Comparison of ENCODE assay signal across 22 cellular contexts in the genomic region with DNA sequence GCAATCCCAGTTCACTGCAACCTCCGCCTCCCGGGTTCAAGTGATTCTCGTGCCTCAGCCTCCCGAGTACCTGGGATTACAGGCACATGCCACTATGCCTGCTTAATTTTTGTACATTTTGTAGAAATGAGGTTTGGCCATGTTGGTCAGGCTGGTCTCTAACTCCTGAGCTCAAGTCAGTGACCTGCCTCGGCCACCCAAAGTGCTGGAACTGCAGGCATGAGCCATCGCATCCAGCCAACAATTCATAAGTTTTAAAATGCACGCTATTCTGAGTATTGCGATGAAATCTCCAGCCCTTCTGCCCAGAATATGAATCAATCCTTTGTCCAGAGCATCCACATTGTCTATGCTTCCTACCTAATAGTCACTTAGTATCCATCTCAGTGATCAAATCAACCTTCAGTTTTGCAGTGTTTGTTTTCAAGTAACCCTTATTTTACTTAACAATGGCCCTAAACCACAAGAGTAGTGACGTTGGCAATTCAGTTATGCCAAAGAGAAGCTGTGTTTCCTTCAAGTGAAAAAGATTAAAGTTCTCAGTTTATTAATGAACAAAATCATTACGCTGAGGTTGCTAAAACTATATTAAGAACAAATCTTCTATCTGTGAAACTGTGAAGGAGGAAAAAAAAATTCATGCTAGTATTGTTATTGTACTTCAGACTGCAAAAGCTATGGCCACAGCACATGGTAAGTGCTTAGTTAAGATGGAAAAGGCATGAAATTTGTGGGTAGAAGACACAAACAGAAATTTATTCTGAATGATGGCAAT. TPM values are rescaled to one million over a fixed set of nuclear protein-coding genes. Genes with fewer than 3 reads are reported as not detected.
DNase-seq lines count a peak whose midpoint lies in the region; ATAC-seq, FAIRE-seq and TF ChIP-seq lines count a peak whose summit lies in the region.
"Had no signal": no experiment of that assay in that cellular context is flagged by ENCODE, and none has a peak within 500 bp of the region (broad histone marks: within the 10 kb centered on the region; RNA-seq: fewer than 3 reads in every experiment).

No MANE protein-coding gene starts in this region.

- no peak for TF ChIP-seq EP300 in K562 (IDR thresholded peaks at IDR 0.05; ENCODE audit: low read length)

- DNase-seq in CD14-positive monocyte (ENCODE audit: low spot score) (no peak), IMR-90 (no peak), K562 (ENCODE audit: extremely low read depth in 1 of 4, low spot score in 3 of 4) (no peak), mesenchymal stem cell (no peak), prostate gland (ENCODE audit: low spot score) (no peak), GM20000 (ENCODE audit: low spot score) (no peak)
- no peak for DNase-seq in stimulated activated naive B cell treated with anti-CD40 and anti-IgM and Interleukin-4, amounts not matched to agents 10 μg/mL and 1 μg/mL and 100 μg/mL, for 72 hours
- DNase-seq: ACHN; CD8-positive, alpha-beta T cell; DMS153; KBM-7; NCI-H1092 treated with DMSO at 0.1 percent for 48 hours; NCI-H1436 treated with DMSO at 0.1 percent for 48 hours; NCI-H2029; NCI-H226; NCI-H510A treated with DMSO at 0.1 percent for 48 hours; NCI-H774; Peyer's patch; SJCRH30 had no signal

- H3K27me3 Mint-ChIP-seq in CD14-positive monocyte (ENCODE audit: low read depth in 3 of 3), result no peaks in the 10 kb centered on the region
- H3K27me3 Mint-ChIP-seq in stimulated activated naive B cell treated with anti-CD40 and anti-IgM and Interleukin-4, amounts not matched to agents 10 μg/mL and 1 μg/mL and 100 μg/mL, for 72 hours, result no peaks in the 10 kb centered on the region

- no peak overlapping the region for H3K4me3 ChIP-seq in IMR-90 (ENCODE audit: insufficient read depth, low read depth, low read length)
- no peak overlapping the region for H3K4me3 ChIP-seq in K562
- H3K4me3 ChIP-seq in mesenchymal stem cell (ENCODE audit: insufficient read depth in 1 of 2, low read depth in 1 of 2, low read length in 2 of 2), result no peak overlapping the region
- H3K4me3 ChIP-seq in prostate gland, result no peak overlapping the region
- H3K4me3 ChIP-seq: BLaER1 treated with 17β-estradiol and CSF1 and Interleukin-3, amounts not matched to agents 10 nM and 100 nM; Peyer's patch; SJCRH30 had no signal

- no peaks in the 10 kb centered on the region for H3K79me2 ChIP-seq in K562 (ENCODE audit: control insufficient read depth, insufficient read depth, low read length)

- no peak overlapping the region for H3K23ac ChIP-seq in IMR-90 (ENCODE audit: low read depth, low read length)
- no peak overlapping the region for H3K23ac ChIP-seq in mesenchymal stem cell (ENCODE audit: low read length in 2 of 2)

- TF ChIP-seq POLR2A in IMR-90 (IDR thresholded peaks at IDR 0.05; ENCODE audit: low read depth, low read length), result no peak
- no peak for TF ChIP-seq POLR2A in K562 (conservative IDR thresholded peaks at IDR 0.05)
- no peak for TF ChIP-seq POLR2A in prostate gland (IDR thresholded peaks at IDR 0.05)

- H2AK5ac ChIP-seq in IMR-90 (ENCODE audit: low read depth, low read length) (no peak overlapping the region), mesenchymal stem cell (ENCODE audit: low read length, severe bottlenecking) (no peak overlapping the region)

- H3K4ac ChIP-seq in IMR-90 (ENCODE audit: low read depth, low read length), result no peak overlapping the region
- H3K4ac ChIP-seq in mesenchymal stem cell (ENCODE audit: low read depth in 1 of 2, low read length in 2 of 2), result no peak overlapping the region

- H3K18ac ChIP-seq in IMR-90 (ENCODE audit: low read depth, low read length) (no peak overlapping the region), mesenchymal stem cell (ENCODE audit: low read depth in 1 of 2, low read length in 2 of 2) (no peak overlapping the region)

- dilution Hi-C loops in IMR-90 (cut with HindIII; ENCODE audit: low sequenced_read_pairs, unreplicated experiment), result no loop called here

- H3K27ac Mint-ChIP-seq in CD14-positive monocyte, result peak overlapping the region in 6 of 7 donors; percentile 10 to 76 (median 64)
- H3K27ac Mint-ChIP-seq in stimulated activated naive B cell treated with anti-CD40 and anti-IgM and Interleukin-4, amounts not matched to agents 10 μg/mL and 1 μg/mL and 100 μg/mL, for 72 hours, result peak overlapping the region; percentile 47
- H3K27ac Mint-ChIP-seq: CD8-positive, alpha-beta T cell had no signal

- H3K9me3 Mint-ChIP-seq in CD14-positive monocyte, result peaks cover 0 to 2% (median 0%) of the 10 kb centered on the region in 7 donors
- peaks cover 0 to 4% of the 10 kb centered on the region in 2 donors for H3K9me3 Mint-ChIP-seq in stimulated activated naive B cell treated with anti-CD40 and anti-IgM and Interleukin-4, amounts not matched to agents 10 μg/mL and 1 μg/mL and 100 μg/mL, for 72 hours
- H3K9me3 Mint-ChIP-seq: CD8-positive, alpha-beta T cell had no signal

- no peaks in the 10 kb centered on the region for H3K36me3 ChIP-seq in IMR-90 (ENCODE audit: control insufficient read depth, insufficient read depth, low read length)
- H3K36me3 ChIP-seq in K562 (ENCODE audit: control insufficient read depth, insufficient read depth, low read length), result no peaks in the 10 kb centered on the region
- no peaks in the 10 kb centered on the region for H3K36me3 ChIP-seq in mesenchymal stem cell (ENCODE audit: control insufficient read depth in 1 of 2, insufficient read depth in 2 of 2, low read depth in 1 of 2, low read length in 2 of 2)
- no peaks in the 10 kb centered on the region for H3K36me3 ChIP-seq in prostate gland
- H3K36me3 ChIP-seq: Peyer's patch, SJCRH30 had no signal

- H3K4me1 Mint-ChIP-seq in CD14-positive monocyte, result peaks cover 62% of the 10 kb centered on the region
- H3K4me1 Mint-ChIP-seq in stimulated activated naive B cell treated with anti-CD40 and anti-IgM and Interleukin-4, amounts not matched to agents 10 μg/mL and 1 μg/mL and 100 μg/mL, for 72 hours, result peaks cover 22 to 34% of the 10 kb centered on the region in 2 donors

- H3K27me3 ChIP-seq in IMR-90 (ENCODE audit: control insufficient read depth, insufficient read depth, low read length) (no peaks in the 10 kb centered on the region), K562 (ENCODE audit: control insufficient read depth in 2 of 2, insufficient read depth in 2 of 2, low read length in 2 of 2) (no peaks in the 10 kb centered on the region), mesenchymal stem cell (ENCODE audit: control insufficient read depth in 1 of 2, insufficient read depth in 1 of 2, low read length in 2 of 2) (no peaks in the 10 kb centered on the region), prostate gland (replicated peaks; ENCODE audit: insufficient read depth) (no peaks in the 10 kb centered on the region)
- H3K27me3 ChIP-seq: BLaER1 treated with 17β-estradiol and CSF1 and Interleukin-3, amounts not matched to agents 10 nM and 100 nM; Peyer's patch; SJCRH30 had no signal

- H3K79me1 ChIP-seq in IMR-90 (ENCODE audit: low read depth in 1 of 2, low read length in 2 of 2), result no peaks in the 10 kb centered on the region
- H3K79me1 ChIP-seq in mesenchymal stem cell (replicated peaks; ENCODE audit: low read length, poor library complexity, severe bottlenecking), result no peaks in the 10 kb centered on the region

- POLR2A ChIA-PET in IMR-90 (lab: Charles Lee; ENCODE audit: unreplicated experiment) (no interaction called here), K562 (lab: Yijun Ruan, JAX) (no interaction called here)

- H2BK20ac ChIP-seq in IMR-90 (ENCODE audit: low read depth, low read length), result no peak overlapping the region

- no peak overlapping the region for H2BK5ac ChIP-seq in IMR-90 (ENCODE audit: low read depth, low read length, poor library complexity, severe bottlenecking)
- H2BK5ac ChIP-seq in mesenchymal stem cell (ENCODE audit: low read depth, low read length, poor library complexity, severe bottlenecking), result no peak overlapping the region

- H3K27ac ChIP-seq in IMR-90 (ENCODE audit: insufficient read depth, low read length) (no peak overlapping the region), K562 (ENCODE audit: extremely low read depth, low read depth, low read length) (no peak overlapping the region), mesenchymal stem cell (ENCODE audit: low read length, poor library complexity, severe bottlenecking) (no peak overlapping the region), prostate gland (no peak overlapping the region)
- H3K27ac ChIP-seq: Peyer's patch, SJCRH30 had no signal

- no peaks in the 10 kb centered on the region for H3K9me3 ChIP-seq in IMR-90 (ENCODE audit: control insufficient read depth, insufficient read depth, low read length)
- H3K9me3 ChIP-seq in K562 (replicated peaks; ENCODE audit: control insufficient read depth, insufficient read depth, low read depth, low read length), result no peaks in the 10 kb centered on the region; the same call in 1 of the 2 replicates
- no peaks in the 10 kb centered on the region for H3K9me3 ChIP-seq in mesenchymal stem cell (ENCODE audit: control insufficient read depth, low read length)
- H3K9me3 ChIP-seq in prostate gland, result no peaks in the 10 kb centered on the region
- H3K9me3 ChIP-seq: Peyer's patch, SJCRH30 had no signal

- H4K5ac ChIP-seq in IMR-90 (ENCODE audit: low read depth, low read length), result no peak overlapping the region

- no peak overlapping the region for H2BK12ac ChIP-seq in mesenchymal stem cell (ENCODE audit: low read length in 2 of 2)

- H3K4me1 ChIP-seq in IMR-90 (ENCODE audit: control insufficient read depth, insufficient read depth, low read length) (no peaks in the 10 kb centered on the region), K562 (replicated peaks in 1 of 2; ENCODE audit: control insufficient read depth in 2 of 2, insufficient read depth in 2 of 2, low read length in 2 of 2) (peaks cover 0 to 6% of the 10 kb centered on the region in 2 experiments; a peak in 2 of 5 replicates), mesenchymal stem cell (ENCODE audit: control insufficient read depth, insufficient read depth, low read depth, low read length) (peaks cover 1% of the 10 kb centered on the region), prostate gland (replicated peaks) (no peaks in the 10 kb centered on the region)
- H3K4me1 ChIP-seq: SJCRH30 had no signal

- H4K91ac ChIP-seq in IMR-90 (ENCODE audit: insufficient read depth, low read depth, low read length), result no peak overlapping the region
- no peak overlapping the region for H4K91ac ChIP-seq in mesenchymal stem cell (ENCODE audit: low read length)

- H3K9me1 ChIP-seq in IMR-90 (ENCODE audit: insufficient read depth, low read length), result peaks cover 5% of the 10 kb centered on the region
- no peaks in the 10 kb centered on the region for H3K9me1 ChIP-seq in K562 (ENCODE audit: control insufficient read depth, insufficient read depth, low read length)

- H4K8ac ChIP-seq in IMR-90 (ENCODE audit: low read depth in 2 of 2, low read length in 2 of 2) (no peak overlapping the region), mesenchymal stem cell (ENCODE audit: low read length) (no peak overlapping the region)

- intact Hi-C loops in CD14-positive monocyte (cut with micrococcal nuclease) (no loop called here), IMR-90 (cut with micrococcal nuclease) (no loop called here), K562 (cut with micrococcal nuclease) (no loop called here), prostate gland (cut with DNase I) (no loop called here)

- H2AK9ac ChIP-seq in IMR-90 (replicated peaks; ENCODE audit: low read depth, low read length, poor library complexity), result no peak overlapping the region

- H3K56ac ChIP-seq in IMR-90 (ENCODE audit: extremely low read depth, insufficient read depth, low read length), result no peak overlapping the region

- no peak overlapping the region for H3K4me3 Mint-ChIP-seq in CD14-positive monocyte
- H3K4me3 Mint-ChIP-seq in stimulated activated naive B cell treated with anti-CD40 and anti-IgM and Interleukin-4, amounts not matched to agents 10 μg/mL and 1 μg/mL and 100 μg/mL, for 72 hours, result no peak overlapping the region
- H3K4me3 Mint-ChIP-seq: CD8-positive, alpha-beta T cell had no signal

- FAIRE-seq in K562 (lab: Jason Lieb, UNC), result no peak
- FAIRE-seq: G401.6, H54 had no signal

- TF ChIP-seq RAD21 in IMR-90 (IDR thresholded peaks at IDR 0.05; ENCODE audit: low read length) (no peak), K562 (CRISPR knock-in tag; conservative IDR thresholded peaks at IDR 0.05 in 1 of 2, IDR thresholded peaks at IDR 0.05 in 1 of 2) (no peak)

- in situ Hi-C loops in IMR-90 (cut with MboI; ENCODE audit: low sequenced_read_pairs) (no loop called here), K562 (cut with MboI) (no loop called here)

- H3K4me2 ChIP-seq in IMR-90 (ENCODE audit: low read depth, low read length), result no peak overlapping the region
- H3K4me2 ChIP-seq in K562 (ENCODE audit: insufficient read depth, low read length), result no peak overlapping the region
- H3K4me2 ChIP-seq in mesenchymal stem cell (ENCODE audit: low read length, poor library complexity, severe bottlenecking), result no peak overlapping the region

- no peak for ATAC-seq in IMR-90 (ENCODE audit: low read depth)
- no peak for ATAC-seq in K562
- ATAC-seq in stimulated activated naive B cell treated with anti-CD40 and anti-IgM and Interleukin-4, amounts not matched to agents 10 μg/mL and 1 μg/mL and 100 μg/mL, for 72 hours (replicated peaks), result no peak
- ATAC-seq: CD8-positive, alpha-beta T cell had no signal

- H3K9ac ChIP-seq in IMR-90 (ENCODE audit: low read depth, low read length) (no peak overlapping the region), K562 (ENCODE audit: insufficient read depth in 1 of 2, low read depth in 2 of 2, low read length in 2 of 2) (no peak overlapping the region), mesenchymal stem cell (ENCODE audit: low read length) (no peak overlapping the region)

- no peak overlapping the region for H2AFZ ChIP-seq in IMR-90 (replicated peaks; ENCODE audit: low read length, poor library complexity)
- no peak overlapping the region for H2AFZ ChIP-seq in K562 (ENCODE audit: low read depth, low read length)
- H2AFZ ChIP-seq in mesenchymal stem cell (ENCODE audit: low read depth, low read length), result no peak overlapping the region

- H2BK15ac ChIP-seq in IMR-90 (ENCODE audit: low read depth, low read length) (no peak overlapping the region), mesenchymal stem cell (ENCODE audit: low read depth, poor library complexity, severe bottlenecking) (no peak overlapping the region)

- H3K36me3 Mint-ChIP-seq in CD14-positive monocyte, result peaks cover 24 to 30% of the 10 kb centered on the region in 2 donors
- peaks cover 0 to 8% of the 10 kb centered on the region in 2 donors for H3K36me3 Mint-ChIP-seq in stimulated activated naive B cell treated with anti-CD40 and anti-IgM and Interleukin-4, amounts not matched to agents 10 μg/mL and 1 μg/mL and 100 μg/mL, for 72 hours

- 95% methylated on average over 4 of the region's 10 CpGs; no CpG with 5 or more reads in 1 of the 2 experiments for WGBS in IMR-90 (ENCODE audit: extremely low coverage in 2 of 2, insufficient read length in 1 of 2), 2 experiments
- WGBS in K562 (ENCODE audit: insufficient coverage, low coverage, missing lambda C conversion rate), result 82% methylated on average over 10 of the region's 10 CpGs
- 96% methylated on average over 9 of the region's 10 CpGs for WGBS in mesenchymal stem cell
- WGBS in prostate gland, result 91% methylated on average over 10 of the region's 10 CpGs

- CTCF ChIA-PET in IMR-90 (lab: Yijun Ruan, JAX), result interaction anchor here (0.5 kb wide), 1 partner anchor 351 kb away, joined by 4 read pairs; no protein-coding TSS in a partner anchor
- CTCF ChIA-PET in K562 (lab: Yijun Ruan, JAX; ENCODE audit: low intra/inter-chr PET ratio), result no interaction called here

- no peaks in the 10 kb centered on the region for H4K20me1 ChIP-seq in IMR-90 (ENCODE audit: insufficient read depth, low read length)
- H4K20me1 ChIP-seq in K562 (replicated peaks; ENCODE audit: control insufficient read depth, insufficient read depth, low read length), result no peaks in the 10 kb centered on the region

- no peak for TF ChIP-seq CTCF in CD14-positive monocyte (IDR thresholded peaks at IDR 0.05)
- TF ChIP-seq CTCF in IMR-90 (conservative IDR thresholded peaks at IDR 0.05; ENCODE audit: low read depth, low read length), result no peak
- no peak for TF ChIP-seq CTCF in K562 (IDR thresholded peaks at IDR 0.05 in 2 of 3, conservative IDR thresholded peaks at IDR 0.05 in 1 of 3; ENCODE audit: insufficient read depth in 2 of 3, low read depth in 1 of 3, low read length in 3 of 3)
- no peak for TF ChIP-seq CTCF in prostate gland (IDR thresholded peaks at IDR 0.05)
- TF ChIP-seq CTCF in GM20000 (IDR thresholded peaks at IDR 0.05; ENCODE audit: extremely low read depth, missing control alignments), result no peak

- no peak overlapping the region for H3K14ac ChIP-seq in IMR-90 (replicated peaks; ENCODE audit: low read depth, low read length)
- H3K14ac ChIP-seq in mesenchymal stem cell (ENCODE audit: low read length in 2 of 2), result no peak overlapping the region

- H2BK120ac ChIP-seq in IMR-90 (ENCODE audit: low read depth, low read length) (no peak overlapping the region), mesenchymal stem cell (ENCODE audit: low read depth, low read length) (no peak overlapping the region)

- BruUV-seq in IMR-90 (replicated peaks; lab: Mats Ljungman, UMichigan) (no TSS peak), K562 (replicated peaks; lab: Mats Ljungman, UMichigan) (no TSS peak)

RNA-seq across cellular contexts. Expression of a gene that starts 11.0 kb away (rescaled TPM):
- polyA plus RNA-seq in CD14-positive monocyte, result 10 to 100 TPM; 55.3 to 63.3 TPM
- total RNA-seq in IMR-90 (2012; rRNA removed), result 0.54 and 0.56 TPM in 2 replicates
- 0.50 and 0.74 TPM in 2 replicates for polyA plus RNA-seq in IMR-90 (2012; rRNA removed)
- 0.24 and 0.49 TPM in 2 replicates for polyA plus RNA-seq in IMR-90 (2012; cell fraction: cytosol; rRNA removed)
- 0.18 and 0.71 TPM in 2 replicates for polyA plus RNA-seq in IMR-90 (2012; cell fraction: nucleus; rRNA removed; ENCODE audit: low replicate concordance)
- total RNA-seq in K562 (2011; cell fraction: chromatin; rRNA removed; ENCODE audit: low replicate concordance), result 3.8 and 4.0 TPM in 2 replicates
- 3.8 and 4.1 TPM in 2 replicates for total RNA-seq in K562 (2011; cell fraction: nucleolus; rRNA removed)
- 2.9 and 5.3 TPM in 2 replicates for total RNA-seq in K562 (2011; cell fraction: nucleoplasm; rRNA removed)
- 5.4 and 6.8 TPM in 2 replicates for total RNA-seq in K562 (2014; rRNA removed)
- 6.5 and 7.9 TPM in 2 replicates for total RNA-seq in K562 (2014; rRNA removed; fragmentation: Illumina TruSeq; extraction: Trizol)
- 3.8 and 4.3 TPM in 2 replicates for total RNA-seq in K562 (2015; rRNA removed; fragmentation: Illumina TruSeq; extraction: Trizol)
- 7.6 and 7.9 TPM in 2 replicates for total RNA-seq in K562 (2021)
- 10.3 and 13.1 TPM in 2 replicates for polyA plus RNA-seq in K562 (2011; rRNA removed)
- 3.5 and 4.6 TPM in 2 replicates for polyA plus RNA-seq in K562 (2011; cell fraction: cytosol; rRNA removed)
- polyA plus RNA-seq in K562 (2011; cell fraction: nucleus; rRNA removed), result 2.3 and 2.4 TPM in 2 replicates
- polyA plus RNA-seq in K562 (2012), result 4.4 and 7.8 TPM in 2 replicates
- 5.1 and 7.3 TPM in 2 replicates for polyA plus RNA-seq in K562 (2014; fragmentation: Illumina TruSeq; extraction: Trizol)
- polyA plus RNA-seq in K562 (2014; fragmentation: Nextera tagmentation; extraction: Ambion mirVana), result 1 to 10 TPM; 3.9 to 4.6 TPM
- polyA plus RNA-seq in K562 (2014; rRNA removed), result 8.4 and 10.6 TPM in 2 replicates
- 6.1 and 6.6 TPM in 2 replicates for polyA minus RNA-seq in K562 (2011; rRNA and poly(A)+ RNA removed)
- polyA minus RNA-seq in K562 (2011; cell fraction: cytosol; rRNA and poly(A)+ RNA removed), result 2.9 and 3.7 TPM in 2 replicates
- 2.4 and 4.7 TPM in 2 replicates for polyA minus RNA-seq in K562 (2011; cell fraction: nucleus; rRNA and poly(A)+ RNA removed)
- polyA plus RNA-seq in mesenchymal stem cell (2013, experiment 1 of 2), result 3.6 TPM
- 4.0 TPM for polyA plus RNA-seq in mesenchymal stem cell (2013, experiment 2 of 2)
- 10 to 100 TPM in 1 of 2 donors, 1 to 10 TPM in 1; 4.9 to 19.4 TPM for total RNA-seq in prostate gland
